ENCODE assay signal across 11 cellular contexts in the genomic region with DNA sequence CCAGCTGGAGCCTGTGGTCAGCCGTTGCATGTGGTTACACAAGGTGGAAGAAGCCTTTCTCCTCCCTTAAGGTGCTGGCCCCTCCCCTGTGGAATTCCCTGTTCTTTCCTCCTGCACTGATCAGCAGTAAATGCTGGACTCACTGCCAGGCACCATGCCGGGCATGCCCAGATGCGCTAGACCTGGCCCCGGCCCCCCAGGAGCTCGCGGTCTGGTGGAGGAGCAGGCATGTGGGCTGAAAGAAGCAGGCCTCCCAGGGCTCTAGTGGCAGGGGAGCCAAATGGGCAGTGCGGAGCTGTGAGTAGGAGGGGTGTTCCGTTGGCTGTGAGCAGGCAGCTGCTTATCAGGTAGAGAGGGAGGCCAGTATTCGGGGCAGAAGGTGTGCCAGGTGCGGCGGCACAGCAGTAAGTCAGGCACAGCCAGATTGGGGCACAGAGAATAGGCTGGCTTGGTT. TPM values are rescaled to one million over a fixed set of nuclear protein-coding genes. Genes with fewer than 3 reads are reported as not detected.
DNase-seq lines count a peak whose midpoint lies in the region; ATAC-seq and TF ChIP-seq lines count a peak whose summit lies in the region.
"Had no signal": no experiment of that assay in that cellular context is flagged by ENCODE, and none has a peak within 500 bp of the region (broad histone marks: within the 10 kb centered on the region; RNA-seq: fewer than 3 reads in every experiment).

No MANE protein-coding gene starts in this region.

- peaks cover 21% of the 10 kb centered on the region for H3K36me3 Mint-ChIP-seq in effector memory CD8-positive, alpha-beta T cell (ENCODE audit: insufficient read depth)

- peak in 2 of 3 experiments; percentile 66 to 78 for DNase-seq in NCI-H1417 (lab: John Stamatoyannopoulos, UW)
- DNase-seq in NCI-H1417 treated with DMSO at 0.1 percent for 48 hours (lab: John Stamatoyannopoulos, UW) = no peak
- peak; percentile 34 to 80 for DNase-seq in NCI-H526 (lab: John Stamatoyannopoulos, UW)
- DNase-seq in effector memory CD8-positive, alpha-beta T cell = no peak
- peak; percentile 72 for DNase-seq in renal cortical epithelial cell (ENCODE audit: low read depth)
- DNase-seq in GM10248 (ENCODE audit: extremely low spot score) = no peak
- no peak for DNase-seq in NCI-H187 treated with DMSO at 0.1 percent for 48 hours (lab: John Stamatoyannopoulos, UW)
- DNase-seq: T-helper 9 cell had no signal

- no peak for TF ChIP-seq CTCF in GM10248 (IDR thresholded peaks at IDR 0.05; ENCODE audit: control extremely low read depth, extremely low read depth, low read depth, missing control alignments)

- H3K4me1 Mint-ChIP-seq in effector memory CD8-positive, alpha-beta T cell (ENCODE audit: low read depth in 2 of 2) = peaks cover 66 to 74% of the 10 kb centered on the region in 2 donors

- H3K9me3 Mint-ChIP-seq in effector memory CD8-positive, alpha-beta T cell = no peaks in the 10 kb centered on the region

- peak overlapping the region; percentile 84 to 90 for H3K27ac Mint-ChIP-seq in effector memory CD8-positive, alpha-beta T cell

- POLR2A ChIA-PET in GM10248 (lab: Yijun Ruan, JAX) = no interaction called here

- no peaks in the 10 kb centered on the region for H3K27me3 Mint-ChIP-seq in effector memory CD8-positive, alpha-beta T cell

- ATAC-seq in effector memory CD8-positive, alpha-beta T cell (replicated peaks) = no peak
- no peak for ATAC-seq in SK-N-SH treated with all-trans-retinoic acid at 6 μM for 48 hours

- CTCF ChIA-PET in GM10248 (lab: Yijun Ruan, JAX) = interaction anchor here (1.1 to 21.1 kb wide), 4 partner anchors 5 to 177 kb away, joined by 3 to 452 read pairs (median 228); a partner anchor contains a TSS

- peak overlapping the region; percentile 56 to 69 for H3K4me3 Mint-ChIP-seq in effector memory CD8-positive, alpha-beta T cell

TF ChIP-seq in SK-N-SH treated with all-trans-retinoic acid at 6 μM for 48 hours, 23 proteins besides CTCF, POLR2A, EP300 and RAD21:
- TF ChIP-seq SNAI2 (CRISPR knock-in tag; IDR thresholded peaks at IDR 0.05) = no peak
- TF ChIP-seq ESRRG (CRISPR knock-in tag; IDR thresholded peaks at IDR 0.05) = no peak
- TF ChIP-seq OSR1 (CRISPR knock-in tag; IDR thresholded peaks at IDR 0.05) = no peak
- no peak for TF ChIP-seq TCF4 (CRISPR knock-in tag; IDR thresholded peaks at IDR 0.05; ENCODE audit: borderline replicate concordance)
- TF ChIP-seq ARNTL (CRISPR knock-in tag; IDR thresholded peaks at IDR 0.05; ENCODE audit: borderline replicate concordance, low read depth) = no peak
- TF ChIP-seq ZFP3 (CRISPR knock-in tag; IDR thresholded peaks at IDR 0.05) = no peak
- TF ChIP-seq BACH2 (CRISPR knock-in tag; IDR thresholded peaks at IDR 0.05; ENCODE audit: borderline replicate concordance) = no peak
- TF ChIP-seq CSDC2 (CRISPR knock-in tag; IDR thresholded peaks at IDR 0.05) = no peak
- TF ChIP-seq TOX (CRISPR knock-in tag; IDR thresholded peaks at IDR 0.05; ENCODE audit: borderline replicate concordance) = no peak
- no peak for TF ChIP-seq ZNF70 (CRISPR knock-in tag; IDR thresholded peaks at IDR 0.05)
- no peak for TF ChIP-seq ZC3H10 (CRISPR knock-in tag; IDR thresholded peaks at IDR 0.05)
- TF ChIP-seq ZNF8 (CRISPR knock-in tag; IDR thresholded peaks at IDR 0.05) = no peak

RNA-seq across cellular contexts. Expression of a gene that starts 10.2 kb away (rescaled TPM):
- total RNA-seq in renal cortical epithelial cell = 32.1 and 32.5 TPM in 2 replicates

RNA-seq across cellular contexts. Expression of a gene that starts 24.0 kb away (rescaled TPM):
- 22.5 and 26.7 TPM in 2 replicates for total RNA-seq in renal cortical epithelial cell

RNA-seq across cellular contexts. Expression of a gene that starts 34.1 kb away (rescaled TPM):
- not detected in 2 replicates for total RNA-seq in renal cortical epithelial cell
- total RNA-seq: NCI-H460, ureter had no signal

Comparison
In these comparisons a context has a peak if more than half of its experiments do, and no peak if none do; other contexts are left out.
1. DNase-seq: peak in NCI-H1417 (2 of 3), NCI-H526 (2 of 2) and renal cortical epithelial cell (single experiment); none in NCI-H1417 treated with DMSO at 0.1 percent for 48 hours (single experiment), effector memory CD8-positive, alpha-beta T cell (0 of 3), GM10248 (single experiment) and NCI-H187 treated with DMSO at 0.1 percent for 48 hours (single experiment).